9 cellular contexts compared by ENCODE assay signal in genomic region chr2:203583696-203584095, GRCh38. TPM values are rescaled to one million over a fixed set of nuclear protein-coding genes. Genes with fewer than 3 reads are reported as not detected.
DNase-seq lines count a peak whose midpoint lies in the region; ATAC-seq, FAIRE-seq and TF ChIP-seq lines count a peak whose summit lies in the region.
"Had no signal": no experiment of that assay in that cellular context is flagged by ENCODE, and none has a peak within 500 bp of the region (broad histone marks: within the 10 kb centered on the region; RNA-seq: fewer than 3 reads in every experiment).

No MANE protein-coding gene starts in this region.

- CTCF ChIA-PET in WTC11 (lab: Charles Lee): interaction anchor here (1.5 kb wide), 1 partner anchor 31 kb away, joined by 3 read pairs; no protein-coding TSS in a partner anchor

- POLR2A ChIA-PET in WTC11 (lab: Charles Lee): no interaction called here

- in situ Hi-C loops in astrocyte of the spinal cord (cut with HindIII; ENCODE audit: low sequenced_read_pairs): no loop called here

- no peak overlapping the region for H3K27ac Mint-ChIP-seq in stimulated activated memory B cell treated with anti-CD40 and anti-IgM and Interleukin-4, amounts not matched to agents 10 μg/mL and 1 μg/mL and 100 μg/mL, for 72 hours
- H3K27ac Mint-ChIP-seq in WTC11: no peak overlapping the region

- FAIRE-seq in D721Med (lab: Jason Lieb, UNC): no peak

- H3K4me3 ChIP-seq in astrocyte of the spinal cord (ENCODE audit: low read depth, low read length) (no peak overlapping the region), WERI-Rb-1 (ENCODE audit: low read depth, low read length) (no peak overlapping the region)

- H3K36me3 Mint-ChIP-seq in stimulated activated memory B cell treated with anti-CD40 and anti-IgM and Interleukin-4, amounts not matched to agents 10 μg/mL and 1 μg/mL and 100 μg/mL, for 72 hours: no peaks in the 10 kb centered on the region
- no peaks in the 10 kb centered on the region for H3K36me3 Mint-ChIP-seq in WTC11

- peaks cover 10% of the 10 kb centered on the region for H3K4me1 Mint-ChIP-seq in stimulated activated memory B cell treated with anti-CD40 and anti-IgM and Interleukin-4, amounts not matched to agents 10 μg/mL and 1 μg/mL and 100 μg/mL, for 72 hours
- peaks cover 26% of the 10 kb centered on the region for H3K4me1 Mint-ChIP-seq in WTC11
- H3K4me1 Mint-ChIP-seq: central memory CD8-positive, alpha-beta T cell had no signal

- ATAC-seq in GM19328 (IDR thresholded peaks at IDR 0.05; ENCODE audit: unreplicated experiment) (peak; percentile 44), HG03521 (IDR thresholded peaks at IDR 0.05; ENCODE audit: unreplicated experiment) (peak; percentile 37), WTC11 (no peak)
- ATAC-seq in stimulated activated memory B cell treated with anti-CD40 and anti-IgM and Interleukin-4, amounts not matched to agents 10 μg/mL and 1 μg/mL and 100 μg/mL, for 72 hours: peak; percentile 77

- H3K4me3 Mint-ChIP-seq in stimulated activated memory B cell treated with anti-CD40 and anti-IgM and Interleukin-4, amounts not matched to agents 10 μg/mL and 1 μg/mL and 100 μg/mL, for 72 hours: no peak overlapping the region
- no peak overlapping the region for H3K4me3 Mint-ChIP-seq in WTC11
- H3K4me3 Mint-ChIP-seq: central memory CD8-positive, alpha-beta T cell had no signal

- no peak overlapping the region for H3K27ac ChIP-seq in WERI-Rb-1

- H3K9me3 Mint-ChIP-seq in stimulated activated memory B cell treated with anti-CD40 and anti-IgM and Interleukin-4, amounts not matched to agents 10 μg/mL and 1 μg/mL and 100 μg/mL, for 72 hours: no peaks in the 10 kb centered on the region
- no peaks in the 10 kb centered on the region for H3K9me3 Mint-ChIP-seq in WTC11
- H3K9me3 Mint-ChIP-seq: central memory CD8-positive, alpha-beta T cell had no signal

- no peaks in the 10 kb centered on the region for H3K9me3 ChIP-seq in WERI-Rb-1 (ENCODE audit: severe bottlenecking)

- H3K27me3 ChIP-seq in WERI-Rb-1 (ENCODE audit: insufficient read depth, low read depth, severe bottlenecking): no peaks in the 10 kb centered on the region

- H3K27me3 Mint-ChIP-seq in stimulated activated memory B cell treated with anti-CD40 and anti-IgM and Interleukin-4, amounts not matched to agents 10 μg/mL and 1 μg/mL and 100 μg/mL, for 72 hours: peaks cover 44% of the 10 kb centered on the region
- no peaks in the 10 kb centered on the region; the same call in 1 of the 2 replicates for H3K27me3 Mint-ChIP-seq in WTC11 (ENCODE audit: low read depth)
- H3K27me3 Mint-ChIP-seq: central memory CD8-positive, alpha-beta T cell had no signal

- DNase-seq in AG20443 (ENCODE audit: low spot score) (peak; percentile 69), astrocyte of the spinal cord (ENCODE audit: low read depth, low spot score) (peak; percentile 59), D721Med (ENCODE audit: insufficient read length, low spot score) (no peak), WERI-Rb-1 (no peak), WTC11 (ENCODE audit: low spot score) (no peak)

- H3K36me3 ChIP-seq in WERI-Rb-1: no peaks in the 10 kb centered on the region

- no peak for TF ChIP-seq CTCF in astrocyte of the spinal cord (IDR thresholded peaks at IDR 0.05; ENCODE audit: low read depth, low read length)
- TF ChIP-seq CTCF in D721Med (IDR thresholded peaks at IDR 0.05; ENCODE audit: insufficient read depth, missing control alignments): no peak
- no peak for TF ChIP-seq CTCF in WERI-Rb-1 (IDR thresholded peaks at IDR 0.05; ENCODE audit: low read depth, low read length)
- no peak for TF ChIP-seq CTCF in WTC11 (IDR thresholded peaks at IDR 0.05)

TF ChIP-seq in WTC11, 78 proteins besides CTCF, POLR2A, EP300 and RAD21:
- no peak for TF ChIP-seq RELA (CRISPR knock-in tag; IDR thresholded peaks at IDR 0.05; ENCODE audit: borderline replicate concordance)
- TF ChIP-seq ARID4B (CRISPR knock-in tag; IDR thresholded peaks at IDR 0.05; ENCODE audit: borderline replicate concordance): no peak
- no peak for TF ChIP-seq HMGA2 (CRISPR knock-in tag; IDR thresholded peaks at IDR 0.05)
- no peak for TF ChIP-seq CDX4 (CRISPR knock-in tag; IDR thresholded peaks at IDR 0.05; ENCODE audit: borderline replicate concordance)
- no peak for TF ChIP-seq NR3C1 (CRISPR knock-in tag; conservative IDR thresholded peaks at IDR 0.05; ENCODE audit: low read depth)
- no peak for TF ChIP-seq SMAD3 (CRISPR knock-in tag; IDR thresholded peaks at IDR 0.05; ENCODE audit: borderline replicate concordance)
- TF ChIP-seq ZNF263 (CRISPR knock-in tag; IDR thresholded peaks at IDR 0.05; ENCODE audit: low read depth): no peak
- TF ChIP-seq ELF4 (CRISPR knock-in tag; IDR thresholded peaks at IDR 0.05; ENCODE audit: low read depth): no peak

RNA-seq across cellular contexts. Expression of gene RAPH1, which starts 48.6 kb away (rescaled TPM):
- total RNA-seq in WTC11 (2021): 18.0 to 24.6 TPM (median 18.2 TPM) in 3 replicates

Comparison
In these comparisons a context has a peak if more than half of its experiments do, and no peak if none do; other contexts are left out.
1. DNase-seq: peak in AG20443 (single experiment) and astrocyte of the spinal cord (single experiment); none in D721Med (single experiment), WERI-Rb-1 (single experiment) and WTC11 (single experiment).